In the genomic region with DNA sequence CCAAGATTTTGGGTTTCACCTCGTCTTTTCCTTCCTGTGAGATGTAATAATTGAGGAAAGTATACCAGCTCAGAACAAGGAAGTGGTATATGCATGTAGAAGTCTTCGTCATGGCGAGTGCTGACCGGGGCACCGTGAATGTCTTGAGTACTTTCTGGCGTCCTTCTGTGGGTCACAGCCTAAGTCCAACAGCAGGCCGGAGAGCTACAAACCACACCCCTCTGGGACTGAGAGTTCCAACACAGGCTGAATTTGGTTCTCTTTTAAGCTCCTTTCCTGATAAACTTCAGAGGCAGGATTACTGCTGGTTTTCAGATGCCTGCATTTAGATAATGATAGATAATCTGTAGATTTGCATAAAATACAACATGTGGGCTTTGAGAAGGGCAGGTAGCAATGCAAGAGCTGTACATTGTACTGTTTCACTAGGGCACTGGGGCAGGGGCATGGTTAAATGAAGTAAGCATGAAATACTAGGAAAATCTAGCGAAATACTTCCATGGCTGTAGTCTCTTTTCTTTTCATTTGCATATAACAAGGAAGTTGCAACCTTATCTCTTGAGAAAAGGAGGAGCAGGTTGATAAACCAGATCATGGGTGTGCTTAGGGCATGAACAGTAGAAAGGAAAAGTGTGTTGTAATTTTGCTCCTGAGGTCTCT, we compare ENCODE assay signal across 1 cellular context.
TF ChIP-seq lines count a peak whose summit lies in the region.

A gene with protein sequence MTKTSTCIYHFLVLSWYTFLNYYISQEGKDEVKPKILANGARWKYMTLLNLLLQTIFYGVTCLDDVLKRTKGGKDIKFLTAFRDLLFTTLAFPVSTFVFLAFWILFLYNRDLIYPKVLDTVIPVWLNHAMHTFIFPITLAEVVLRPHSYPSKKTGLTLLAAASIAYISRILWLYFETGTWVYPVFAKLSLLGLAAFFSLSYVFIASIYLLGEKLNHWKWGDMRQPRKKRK (minus strand): TSS at position 156 of the 660 bp plus-strand sequence. CDS start 44 bp downstream, at position 112.

TF ChIP-seq in K562, 482 proteins besides CTCF, POLR2A, EP300 and RAD21 (continued from another document):
- TF ChIP-seq, protein P1, sequence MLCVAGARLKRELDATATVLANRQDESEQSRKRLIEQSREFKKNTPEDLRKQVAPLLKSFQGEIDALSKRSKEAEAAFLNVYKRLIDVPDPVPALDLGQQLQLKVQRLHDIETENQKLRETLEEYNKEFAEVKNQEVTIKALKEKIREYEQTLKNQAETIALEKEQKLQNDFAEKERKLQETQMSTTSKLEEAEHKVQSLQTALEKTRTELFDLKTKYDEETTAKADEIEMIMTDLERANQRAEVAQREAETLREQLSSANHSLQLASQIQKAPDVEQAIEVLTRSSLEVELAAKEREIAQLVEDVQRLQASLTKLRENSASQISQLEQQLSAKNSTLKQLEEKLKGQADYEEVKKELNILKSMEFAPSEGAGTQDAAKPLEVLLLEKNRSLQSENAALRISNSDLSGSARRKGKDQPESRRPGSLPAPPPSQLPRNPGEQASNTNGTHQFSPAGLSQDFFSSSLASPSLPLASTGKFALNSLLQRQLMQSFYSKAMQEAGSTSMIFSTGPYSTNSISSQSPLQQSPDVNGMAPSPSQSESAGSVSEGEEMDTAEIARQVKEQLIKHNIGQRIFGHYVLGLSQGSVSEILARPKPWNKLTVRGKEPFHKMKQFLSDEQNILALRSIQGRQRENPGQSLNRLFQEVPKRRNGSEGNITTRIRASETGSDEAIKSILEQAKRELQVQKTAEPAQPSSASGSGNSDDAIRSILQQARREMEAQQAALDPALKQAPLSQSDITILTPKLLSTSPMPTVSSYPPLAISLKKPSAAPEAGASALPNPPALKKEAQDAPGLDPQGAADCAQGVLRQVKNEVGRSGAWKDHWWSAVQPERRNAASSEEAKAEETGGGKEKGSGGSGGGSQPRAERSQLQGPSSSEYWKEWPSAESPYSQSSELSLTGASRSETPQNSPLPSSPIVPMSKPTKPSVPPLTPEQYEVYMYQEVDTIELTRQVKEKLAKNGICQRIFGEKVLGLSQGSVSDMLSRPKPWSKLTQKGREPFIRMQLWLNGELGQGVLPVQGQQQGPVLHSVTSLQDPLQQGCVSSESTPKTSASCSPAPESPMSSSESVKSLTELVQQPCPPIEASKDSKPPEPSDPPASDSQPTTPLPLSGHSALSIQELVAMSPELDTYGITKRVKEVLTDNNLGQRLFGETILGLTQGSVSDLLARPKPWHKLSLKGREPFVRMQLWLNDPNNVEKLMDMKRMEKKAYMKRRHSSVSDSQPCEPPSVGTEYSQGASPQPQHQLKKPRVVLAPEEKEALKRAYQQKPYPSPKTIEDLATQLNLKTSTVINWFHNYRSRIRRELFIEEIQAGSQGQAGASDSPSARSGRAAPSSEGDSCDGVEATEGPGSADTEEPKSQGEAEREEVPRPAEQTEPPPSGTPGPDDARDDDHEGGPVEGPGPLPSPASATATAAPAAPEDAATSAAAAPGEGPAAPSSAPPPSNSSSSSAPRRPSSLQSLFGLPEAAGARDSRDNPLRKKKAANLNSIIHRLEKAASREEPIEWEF (CRISPR knock-in tag; IDR thresholded peaks at IDR 0.05), result peak; percentile 19; the same call in 1 of the 2 replicates
- TF ChIP-seq CXXC5 (CRISPR knock-in tag; IDR thresholded peaks at IDR 0.05), result no peak; the same call in 1 of the 2 replicates
- no peak for TF ChIP-seq RUNX1 (IDR thresholded peaks at IDR 0.05; ENCODE audit: low read depth)
- TF ChIP-seq HCFC1 (IDR thresholded peaks at IDR 0.05; ENCODE audit: low read depth, low read length), result no peak
- TF ChIP-seq NR2C2 (CRISPR knock-in tag; IDR thresholded peaks at IDR 0.05), result no peak
- TF ChIP-seq NR2C2 (tag; IDR thresholded peaks at IDR 0.05), result peak; percentile 42; the same call in 1 of the 2 replicates
- TF ChIP-seq ERF (CRISPR knock-in tag; IDR thresholded peaks at IDR 0.05), result 0 out of 2 replicates have a peak, but pooled peaks have one; percentile 27
- no peak for TF ChIP-seq HMG20A (CRISPR knock-in tag; conservative IDR thresholded peaks at IDR 0.05)
- peak; percentile 51 for TF ChIP-seq L3MBTL2 (IDR thresholded peaks at IDR 0.05)
- peak; percentile 70 for TF ChIP-seq TEAD4 (IDR thresholded peaks at IDR 0.05; ENCODE audit: low read length)
- TF ChIP-seq TEAD4 (CRISPR knock-in tag; IDR thresholded peaks at IDR 0.05; ENCODE audit: borderline replicate concordance), result no peak
- TF ChIP-seq NFE2 (IDR thresholded peaks at IDR 0.05; ENCODE audit: low read depth), result peak; percentile 49
- TF ChIP-seq KLF16 (IDR thresholded peaks at IDR 0.05), result 0 out of 2 replicates have a peak, but pooled peaks have one; percentile 41
- TF ChIP-seq ZNF175 (CRISPR knock-in tag; IDR thresholded peaks at IDR 0.05; ENCODE audit: low read depth), result peak; percentile 58; the same call in 1 of the 2 replicates
- TF ChIP-seq RBBP5 (IDR thresholded peaks at IDR 0.05; ENCODE audit: borderline replicate concordance, insufficient read depth, low read length, poor library complexity, severe bottlenecking), result peak; percentile 72
- no peak for TF ChIP-seq YY1 (IDR thresholded peaks at IDR 0.05; ENCODE audit: borderline replicate concordance in 1 of 3, control insufficient read depth in 1 of 3, extremely low read depth in 1 of 3, insufficient read depth in 3 of 3, insufficient read length in 1 of 3, insufficient replicate concordance in 2 of 3, low read depth in 1 of 3, low read length in 2 of 3)
- peak; percentile 73; the same call in 1 of the 2 replicates for TF ChIP-seq LEF1 (IDR thresholded peaks at IDR 0.05)
- TF ChIP-seq, protein P2, sequence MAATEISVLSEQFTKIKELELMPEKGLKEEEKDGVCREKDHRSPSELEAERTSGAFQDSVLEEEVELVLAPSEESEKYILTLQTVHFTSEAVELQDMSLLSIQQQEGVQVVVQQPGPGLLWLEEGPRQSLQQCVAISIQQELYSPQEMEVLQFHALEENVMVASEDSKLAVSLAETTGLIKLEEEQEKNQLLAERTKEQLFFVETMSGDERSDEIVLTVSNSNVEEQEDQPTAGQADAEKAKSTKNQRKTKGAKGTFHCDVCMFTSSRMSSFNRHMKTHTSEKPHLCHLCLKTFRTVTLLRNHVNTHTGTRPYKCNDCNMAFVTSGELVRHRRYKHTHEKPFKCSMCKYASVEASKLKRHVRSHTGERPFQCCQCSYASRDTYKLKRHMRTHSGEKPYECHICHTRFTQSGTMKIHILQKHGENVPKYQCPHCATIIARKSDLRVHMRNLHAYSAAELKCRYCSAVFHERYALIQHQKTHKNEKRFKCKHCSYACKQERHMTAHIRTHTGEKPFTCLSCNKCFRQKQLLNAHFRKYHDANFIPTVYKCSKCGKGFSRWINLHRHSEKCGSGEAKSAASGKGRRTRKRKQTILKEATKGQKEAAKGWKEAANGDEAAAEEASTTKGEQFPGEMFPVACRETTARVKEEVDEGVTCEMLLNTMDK (IDR thresholded peaks at IDR 0.05; ENCODE audit: borderline replicate concordance, insufficient read depth, low read depth, low read length, poor library complexity, severe bottlenecking), result no peak
- peak; percentile 30; the same call in 1 of the 2 replicates for TF ChIP-seq HDAC2 (IDR thresholded peaks at IDR 0.05)
- TF ChIP-seq, protein P3, sequence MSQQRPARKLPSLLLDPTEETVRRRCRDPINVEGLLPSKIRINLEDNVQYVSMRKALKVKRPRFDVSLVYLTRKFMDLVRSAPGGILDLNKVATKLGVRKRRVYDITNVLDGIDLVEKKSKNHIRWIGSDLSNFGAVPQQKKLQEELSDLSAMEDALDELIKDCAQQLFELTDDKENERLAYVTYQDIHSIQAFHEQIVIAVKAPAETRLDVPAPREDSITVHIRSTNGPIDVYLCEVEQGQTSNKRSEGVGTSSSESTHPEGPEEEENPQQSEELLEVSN (IDR thresholded peaks at IDR 0.05; ENCODE audit: borderline replicate concordance in 1 of 2, extremely low read depth in 1 of 2, insufficient read depth in 1 of 2, insufficient read length in 1 of 2, low read depth in 1 of 2, low read length in 1 of 2, poor library complexity in 1 of 2, severe bottlenecking in 1 of 2), result peak in 1 of 2 experiments; percentile 20
- TF ChIP-seq CBX1 (IDR thresholded peaks at IDR 0.05; ENCODE audit: low read depth), result 0 out of 2 replicates have a peak, but pooled peaks have one; percentile 51
- peak; percentile 13; the same call in 1 of the 2 replicates for TF ChIP-seq ZKSCAN1 (IDR thresholded peaks at IDR 0.05; ENCODE audit: low read depth, low read length)
- peak; percentile 76 for TF ChIP-seq ZNF197 (CRISPR knock-in tag; IDR thresholded peaks at IDR 0.05; ENCODE audit: low read depth)
- TF ChIP-seq POLR2AphosphoS5 (IDR thresholded peaks at IDR 0.05; ENCODE audit: control insufficient read depth, insufficient read depth, low read depth, low read length), result 0 out of 2 replicates have a peak, but pooled peaks have one; percentile 17
- TF ChIP-seq, protein P4, sequence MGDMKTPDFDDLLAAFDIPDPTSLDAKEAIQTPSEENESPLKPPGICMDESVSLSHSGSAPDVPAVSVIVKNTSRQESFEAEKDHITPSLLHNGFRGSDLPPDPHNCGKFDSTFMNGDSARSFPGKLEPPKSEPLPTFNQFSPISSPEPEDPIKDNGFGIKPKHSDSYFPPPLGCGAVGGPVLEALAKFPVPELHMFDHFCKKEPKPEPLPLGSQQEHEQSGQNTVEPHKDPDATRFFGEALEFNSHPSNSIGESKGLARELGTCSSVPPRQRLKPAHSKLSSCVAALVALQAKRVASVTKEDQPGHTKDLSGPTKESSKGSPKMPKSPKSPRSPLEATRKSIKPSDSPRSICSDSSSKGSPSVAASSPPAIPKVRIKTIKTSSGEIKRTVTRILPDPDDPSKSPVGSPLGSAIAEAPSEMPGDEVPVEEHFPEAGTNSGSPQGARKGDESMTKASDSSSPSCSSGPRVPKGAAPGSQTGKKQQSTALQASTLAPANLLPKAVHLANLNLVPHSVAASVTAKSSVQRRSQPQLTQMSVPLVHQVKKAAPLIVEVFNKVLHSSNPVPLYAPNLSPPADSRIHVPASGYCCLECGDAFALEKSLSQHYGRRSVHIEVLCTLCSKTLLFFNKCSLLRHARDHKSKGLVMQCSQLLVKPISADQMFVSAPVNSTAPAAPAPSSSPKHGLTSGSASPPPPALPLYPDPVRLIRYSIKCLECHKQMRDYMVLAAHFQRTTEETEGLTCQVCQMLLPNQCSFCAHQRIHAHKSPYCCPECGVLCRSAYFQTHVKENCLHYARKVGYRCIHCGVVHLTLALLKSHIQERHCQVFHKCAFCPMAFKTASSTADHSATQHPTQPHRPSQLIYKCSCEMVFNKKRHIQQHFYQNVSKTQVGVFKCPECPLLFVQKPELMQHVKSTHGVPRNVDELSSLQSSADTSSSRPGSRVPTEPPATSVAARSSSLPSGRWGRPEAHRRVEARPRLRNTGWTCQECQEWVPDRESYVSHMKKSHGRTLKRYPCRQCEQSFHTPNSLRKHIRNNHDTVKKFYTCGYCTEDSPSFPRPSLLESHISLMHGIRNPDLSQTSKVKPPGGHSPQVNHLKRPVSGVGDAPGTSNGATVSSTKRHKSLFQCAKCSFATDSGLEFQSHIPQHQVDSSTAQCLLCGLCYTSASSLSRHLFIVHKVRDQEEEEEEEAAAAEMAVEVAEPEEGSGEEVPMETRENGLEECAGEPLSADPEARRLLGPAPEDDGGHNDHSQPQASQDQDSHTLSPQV (IDR thresholded peaks at IDR 0.05), result peak; percentile 82
- peak; percentile 56 for TF ChIP-seq FOSL1 (tag; conservative IDR thresholded peaks at IDR 0.05)
- TF ChIP-seq GATAD2B (IDR thresholded peaks at IDR 0.05; ENCODE audit: borderline replicate concordance), result peak; percentile 29; the same call in 1 of the 2 replicates
- TF ChIP-seq RBM15 (IDR thresholded peaks at IDR 0.05; ENCODE audit: insufficient read depth, low read length), result no peak
- TF ChIP-seq TCF3 (CRISPR knock-in tag; IDR thresholded peaks at IDR 0.05), result peak; percentile 50; the same call in 1 of the 2 replicates
- TF ChIP-seq ELF1 (tag; IDR thresholded peaks at IDR 0.05), result peak; percentile 72
- peak; percentile 39 for TF ChIP-seq ZBTB8A (IDR thresholded peaks at IDR 0.05; ENCODE audit: partially characterized antibody)
- TF ChIP-seq, protein P5, sequence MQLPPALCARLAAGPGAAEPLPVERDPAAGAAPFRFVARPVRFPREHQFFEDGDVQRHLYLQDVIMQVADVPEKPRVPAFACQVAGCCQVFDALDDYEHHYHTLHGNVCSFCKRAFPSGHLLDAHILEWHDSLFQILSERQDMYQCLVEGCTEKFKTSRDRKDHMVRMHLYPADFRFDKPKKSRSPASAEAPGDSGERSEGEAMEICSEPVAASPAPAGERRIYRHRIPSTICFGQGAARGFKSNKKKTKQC (CRISPR knock-in tag; IDR thresholded peaks at IDR 0.05), result no peak
